ENCODE assay signal across 13 cellular contexts in the genomic region with DNA sequence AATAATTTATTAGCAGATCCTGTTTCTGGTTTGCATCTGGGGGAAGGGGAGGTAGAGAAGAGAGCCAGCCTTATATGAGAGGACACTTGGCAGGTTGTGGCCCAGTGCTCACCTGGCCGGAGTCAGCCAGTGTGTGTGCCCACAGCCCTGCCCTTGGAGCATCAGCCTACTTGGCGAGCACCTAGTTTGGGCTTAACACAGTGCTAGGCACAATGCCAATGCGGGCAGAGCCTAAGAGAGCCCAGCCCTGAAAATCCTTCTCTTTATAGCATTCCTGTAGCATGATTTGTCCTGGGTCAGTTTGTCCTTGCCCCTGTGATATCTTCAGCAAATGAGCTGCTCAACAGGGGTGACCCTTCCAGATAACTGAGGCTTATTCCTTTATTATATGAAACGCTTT.
DNase-seq lines count a peak whose midpoint lies in the region; ATAC-seq and TF ChIP-seq lines count a peak whose summit lies in the region.
"Had no signal": no experiment of that assay in that cellular context is flagged by ENCODE, and none has a peak within 500 bp of the region (broad histone marks: within the 10 kb centered on the region; RNA-seq: fewer than 3 reads in every experiment).

No MANE protein-coding gene starts in this region.

- TF ChIP-seq CTCF in ascending aorta (IDR thresholded peaks at IDR 0.05) (no peak), hepatocyte (IDR thresholded peaks at IDR 0.05; ENCODE audit: poor library complexity) (no peak)

- no peak for ATAC-seq in HG02623 (IDR thresholded peaks at IDR 0.05; ENCODE audit: unreplicated experiment)

- H3K9me3 ChIP-seq in GM23248 (ENCODE audit: low read depth) (no peaks in the 10 kb centered on the region), ascending aorta (no peaks in the 10 kb centered on the region), hepatocyte (ENCODE audit: low read depth) (no peaks in the 10 kb centered on the region), stomach smooth muscle (ENCODE audit: control insufficient read depth in 2 of 2, low read length in 2 of 2) (no peaks in the 10 kb centered on the region)
- H3K9me3 ChIP-seq: upper lobe of left lung had no signal

- H3K79me2 ChIP-seq in GM23248 (ENCODE audit: insufficient read depth), result no peaks in the 10 kb centered on the region
- peaks cover 5% of the 10 kb centered on the region for H3K79me2 ChIP-seq in hepatocyte

- intact Hi-C loops in ascending aorta (cut with DNase I), result no loop called here

- H3K27me3 ChIP-seq in GM23248 (replicated peaks; ENCODE audit: insufficient read depth) (no peaks in the 10 kb centered on the region), ascending aorta (no peaks in the 10 kb centered on the region), hepatocyte (no peaks in the 10 kb centered on the region), stomach smooth muscle (ENCODE audit: control insufficient read depth in 1 of 2, insufficient read depth in 2 of 2, low read length in 2 of 2) (no peaks in the 10 kb centered on the region)
- H3K27me3 ChIP-seq: upper lobe of left lung had no signal

- H3K36me3 ChIP-seq in GM23248 (ENCODE audit: low read depth) (no peaks in the 10 kb centered on the region), ascending aorta (no peaks in the 10 kb centered on the region), hepatocyte (replicated peaks; ENCODE audit: insufficient read depth, low read depth) (no peaks in the 10 kb centered on the region), stomach smooth muscle (ENCODE audit: control insufficient read depth in 2 of 2, insufficient read depth in 2 of 2, low read length in 2 of 2) (no peaks in the 10 kb centered on the region)
- H3K36me3 ChIP-seq: upper lobe of left lung had no signal

- H3K4me2 ChIP-seq in GM23248 (ENCODE audit: unreplicated experiment) (peak overlapping the region; percentile 15), hepatocyte (peak overlapping the region; percentile 39)

- in situ Hi-C loops in GM23248 (cut with MboI) (no loop called here), ACHN (cut with HindIII; ENCODE audit: low pct_ligation_motif_present, low pct_unique_long_range_greater_than_20kb, low sequenced_read_pairs) (no loop called here)

- peak overlapping the region; percentile 44; the same call in 1 of the 2 replicates for H3K27ac ChIP-seq in GM23248
- H3K27ac ChIP-seq in ascending aorta, result peak overlapping the region; percentile 82 to 86
- H3K27ac ChIP-seq in hepatocyte, result peak overlapping the region; percentile 82
- peak overlapping the region; percentile 80 for H3K27ac ChIP-seq in stomach smooth muscle (ENCODE audit: low read length)

- peaks cover 27% of the 10 kb centered on the region for H3F3A ChIP-seq in GM23248 (ENCODE audit: insufficient read depth)

- WGBS in GM23248 (ENCODE audit: low coverage in 1 of 2, low lambda C conversion rate in 2 of 2, missing lambda C conversion rate in 2 of 2), 2 experiments, result 53 to 59% methylated on average over 4 of the region's 4 CpGs
- WGBS in hepatocyte (ENCODE audit: low lambda C conversion rate, missing lambda C conversion rate), result 71% methylated on average over 4 of the region's 4 CpGs

- peaks cover 31% of the 10 kb centered on the region for H3K4me1 ChIP-seq in GM23248 (ENCODE audit: insufficient read depth)
- peaks cover 20 to 53% of the 10 kb centered on the region in 2 donors for H3K4me1 ChIP-seq in ascending aorta
- peaks cover 69% of the 10 kb centered on the region for H3K4me1 ChIP-seq in hepatocyte (ENCODE audit: insufficient read depth)
- peaks cover 34% of the 10 kb centered on the region for H3K4me1 ChIP-seq in stomach smooth muscle (ENCODE audit: control insufficient read depth, insufficient read depth, low read length)

- H3K9me2 ChIP-seq in GM23248 (ENCODE audit: insufficient read depth) (no peaks in the 10 kb centered on the region), hepatocyte (replicated peaks; ENCODE audit: insufficient read depth) (no peaks in the 10 kb centered on the region)

- H3K9ac ChIP-seq in GM23248 (0 out of 2 replicates have a peak overlapping the region, but pooled peaks have one; percentile 7), stomach smooth muscle (ENCODE audit: low read length in 2 of 2) (no peak overlapping the region)

- H3K4me3 ChIP-seq in GM23248 (no peak overlapping the region), ascending aorta (no peak overlapping the region), hepatocyte (no peak overlapping the region), stomach smooth muscle (ENCODE audit: low read length in 2 of 2) (no peak overlapping the region)
- H3K4me3 ChIP-seq: upper lobe of left lung had no signal

- DNase-seq in GM23248 (peak; percentile 49), ascending aorta (ENCODE audit: low spot score in 2 of 2) (no peak), hepatocyte (ENCODE audit: low spot score) (peak; percentile 21), ACHN (no peak), MV-4-11 (lab: John Stamatoyannopoulos, UW) (no peak), hepatic stellate cell (ENCODE audit: low spot score) (no peak)
- DNase-seq: activated CD4-positive, CD25-positive, alpha-beta regulatory T cell treated with anti-CD3 and anti-CD28 coated beads, Interleukin-2, amount 50 U/mL, for 72 hours; CD8-positive, alpha-beta memory T cell; H9; NCI-H510A treated with DMSO at 0.1 percent for 48 hours had no signal

- no peak overlapping the region for H2AFZ ChIP-seq in GM23248
- H2AFZ ChIP-seq in hepatocyte, result no peak overlapping the region

- H4K20me1 ChIP-seq in GM23248 (ENCODE audit: insufficient read depth) (no peaks in the 10 kb centered on the region), hepatocyte (ENCODE audit: insufficient read depth, poor library complexity, severe bottlenecking) (no peaks in the 10 kb centered on the region)

Comparison
In these comparisons a context has a peak if more than half of its experiments do, and no peak if none do; other contexts are left out.
1. DNase-seq: peak in GM23248 (single experiment) and hepatocyte (single experiment); none in ascending aorta (0 of 2), ACHN (single experiment), MV-4-11 (single experiment) and hepatic stellate cell (single experiment).
2. Peak in every context shown above with its lines, with median percentiles within 50 percentile points of each other: H3K27ac ChIP-seq.